In the genomic region with DNA sequence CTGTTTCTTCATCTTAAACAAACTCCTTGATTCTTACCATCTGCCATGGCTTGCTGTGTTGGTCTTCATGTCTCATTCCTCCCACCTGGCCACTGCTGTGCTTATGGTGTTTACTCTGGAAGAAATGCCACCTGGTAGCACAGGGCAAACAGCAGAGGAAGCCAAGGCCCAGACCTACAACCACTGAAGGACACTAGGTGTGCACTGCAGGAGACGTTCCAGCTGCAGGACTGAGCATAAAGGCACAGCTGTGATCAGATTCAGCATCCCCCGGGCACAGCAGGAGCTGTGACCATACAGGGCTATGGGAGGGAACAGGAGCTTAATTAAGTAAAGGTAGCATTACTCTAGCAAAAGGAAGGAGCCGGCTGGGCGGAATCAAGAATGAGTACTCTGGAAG, we compare ENCODE assay signal across 25 cellular contexts. TPM values are rescaled to one million over a fixed set of nuclear protein-coding genes. Genes with fewer than 3 reads are reported as not detected.
DNase-seq lines count a peak whose midpoint lies in the region; ATAC-seq and TF ChIP-seq lines count a peak whose summit lies in the region.
"Had no signal": no experiment of that assay in that cellular context is flagged by ENCODE, and none has a peak within 500 bp of the region (broad histone marks: within the 10 kb centered on the region; RNA-seq: fewer than 3 reads in every experiment).

No MANE protein-coding gene starts in this region.

- peaks cover 3% of the 10 kb centered on the region for H3K27me3 Mint-ChIP-seq in GM23338 (ENCODE audit: insufficient read depth, low read depth, poor library complexity)
- H3K27me3 Mint-ChIP-seq: activated naive CD8-positive, alpha-beta T cell; stimulated activated naive CD8-positive, alpha-beta T cell treated with anti-CD3 and anti-CD28 coated beads, Interleukin-15, Interleukin-2, amounts not matched to agents 100 ng/mL and 50 ng/mL, for 24 hours had no signal

- peak overlapping the region; percentile 31 for H3K27ac ChIP-seq in AG04450 (ENCODE audit: low read depth, low read length)
- H3K27ac ChIP-seq in GM23338 (ENCODE audit: low read depth), result no peak overlapping the region
- H3K27ac ChIP-seq: gastrocnemius medialis, parathyroid adenoma, thoracic aorta, WERI-Rb-1 had no signal

- no peaks in the 10 kb centered on the region for H3K4me1 ChIP-seq in GM23338 (ENCODE audit: insufficient read depth)
- H3K4me1 ChIP-seq: gastrocnemius medialis, parathyroid adenoma had no signal

- peaks cover 10% of the 10 kb centered on the region for H3K27me3 ChIP-seq in AG04450 (ENCODE audit: control insufficient read depth, insufficient read depth, low read length)
- H3K27me3 ChIP-seq in GM23338 (ENCODE audit: insufficient read depth), result no peaks in the 10 kb centered on the region

- no peak overlapping the region for H3K27ac Mint-ChIP-seq in GM23338
- H3K27ac Mint-ChIP-seq: activated CD4-positive, alpha-beta T cell treated with anti-CD3 and anti-CD28 coated beads, Interleukin-2, amount 10 ng/mL, durations not matched to agents 24 days and 14 days; activated naive CD8-positive, alpha-beta T cell; B cell; CD4-positive, alpha-beta memory T cell; nephron; stimulated activated naive CD8-positive, alpha-beta T cell treated with anti-CD3 and anti-CD28 coated beads, Interleukin-15, Interleukin-2, amounts not matched to agents 100 ng/mL and 50 ng/mL, for 24 hours had no signal

- DNase-seq in AG04450 (ENCODE audit: low read depth, low spot score) (no peak), GM23338 (ENCODE audit: low spot score) (no peak), NCI-H2081 treated with DMSO at 0.1 percent for 48 hours (lab: John Stamatoyannopoulos, UW) (peak; percentile 69), iPS-NIHi11 (ENCODE audit: low spot score) (peak; percentile 14), omental fat pad (ENCODE audit: low spot score) (no peak), anterior cingulate cortex (lab: John Stamatoyannopoulos, UW) (no peak)
- no peak for DNase-seq in NK-92 treated with Interleukin-12 subunit alpha and Interleukin-12 subunit beta, amount 100 ng/mL, for 24 hours (lab: John Stamatoyannopoulos, UW)
- DNase-seq: activated CD4-positive, alpha-beta T cell treated with anti-CD3 and anti-CD28 coated beads, Interleukin-2, amount 10 ng/mL, durations not matched to agents 24 days and 14 days; activated effector memory CD4-positive, alpha-beta T cell treated with anti-CD3 and anti-CD28 coated beads, Interleukin-2, amount 50 U/mL, for 16 hours; activated T-cell treated with anti-CD3 and anti-CD28 coated beads, Interleukin-2, amount 50 U/mL, for 1 hour; CD4-positive, alpha-beta memory T cell; gastrocnemius medialis; H7; KBM-7; NCI-H1105 treated with DMSO at 0.1 percent for 48 hours; NCI-H524 treated with DMSO at 0.1 percent for 48 hours; right cardiac atrium; WERI-Rb-1 had no signal

- H3K4me2 ChIP-seq in GM23338, result no peak overlapping the region
- H3K4me2 ChIP-seq: smooth muscle cell had no signal

- H3K4me1 Mint-ChIP-seq in GM23338, result peaks cover 6% of the 10 kb centered on the region; the same call in 2 of the 3 replicates
- H3K4me1 Mint-ChIP-seq: B cell; CD4-positive, alpha-beta memory T cell; nephron had no signal

- H3K36me3 Mint-ChIP-seq in GM23338 (ENCODE audit: low read depth), result no peaks in the 10 kb centered on the region
- H3K36me3 Mint-ChIP-seq: activated naive CD8-positive, alpha-beta T cell; CD4-positive, alpha-beta memory T cell had no signal

- CTCF ChIA-PET in AG04450 (lab: Charles Lee), result interaction anchor here (2.0 kb wide), 1 partner anchor 8 kb away, joined by 18 read pairs; no protein-coding TSS in a partner anchor

- TF ChIP-seq CTCF in AG04450 (IDR thresholded peaks at IDR 0.05; ENCODE audit: low read depth, low read length) (no peak), GM23338 (conservative IDR thresholded peaks at IDR 0.05; ENCODE audit: low read depth in 2 of 2) (no peak), omental fat pad (IDR thresholded peaks at IDR 0.05) (no peak)

- H3K9me3 Mint-ChIP-seq in GM23338, result no peaks in the 10 kb centered on the region
- H3K9me3 Mint-ChIP-seq: activated CD4-positive, alpha-beta T cell treated with anti-CD3 and anti-CD28 coated beads, Interleukin-2, amount 10 ng/mL, durations not matched to agents 24 days and 14 days; nephron; stimulated activated naive CD8-positive, alpha-beta T cell treated with anti-CD3 and anti-CD28 coated beads, Interleukin-15, Interleukin-2, amounts not matched to agents 100 ng/mL and 50 ng/mL, for 24 hours had no signal

- no peaks in the 10 kb centered on the region for H3K36me3 ChIP-seq in GM23338 (ENCODE audit: insufficient read depth)
- H3K36me3 ChIP-seq: gastrocnemius medialis, thoracic aorta, WERI-Rb-1 had no signal

- no peak overlapping the region for H2AFZ ChIP-seq in GM23338
- H2AFZ ChIP-seq: parathyroid adenoma had no signal

- no peaks in the 10 kb centered on the region for H3K9me2 ChIP-seq in GM23338 (ENCODE audit: insufficient read depth)

- POLR2A ChIA-PET in AG04450 (lab: Yijun Ruan, JAX), result interaction anchor here (0.6 kb wide), 1 partner anchor 217 kb away, joined by 4 read pairs; no protein-coding TSS in a partner anchor

- H3K4me3 ChIP-seq in AG04450 (ENCODE audit: low read depth, low read length), result no peak overlapping the region
- H3K4me3 ChIP-seq in GM23338, result no peak overlapping the region
- H3K4me3 ChIP-seq: gastrocnemius medialis, smooth muscle cell, thoracic aorta had no signal

- no peaks in the 10 kb centered on the region for H3F3A ChIP-seq in GM23338 (replicated peaks; ENCODE audit: low read depth)

- no peak overlapping the region for H3K4me3 Mint-ChIP-seq in GM23338
- H3K4me3 Mint-ChIP-seq: activated CD4-positive, alpha-beta T cell treated with anti-CD3 and anti-CD28 coated beads, Interleukin-2, amount 10 ng/mL, durations not matched to agents 24 days and 14 days; activated naive CD8-positive, alpha-beta T cell; B cell; CD4-positive, alpha-beta memory T cell; nephron; stimulated activated naive CD8-positive, alpha-beta T cell treated with anti-CD3 and anti-CD28 coated beads, Interleukin-15, Interleukin-2, amounts not matched to agents 100 ng/mL and 50 ng/mL, for 24 hours had no signal

- ATAC-seq in GM23338 (peak; percentile 62), omental fat pad (ENCODE audit: low FRiP score) (no peak)
- ATAC-seq: gastrocnemius medialis, right cardiac atrium had no signal

- no peaks in the 10 kb centered on the region for H4K20me1 ChIP-seq in GM23338 (replicated peaks; ENCODE audit: insufficient read depth)

- H3K9me3 ChIP-seq in AG04450 (ENCODE audit: control insufficient read depth, insufficient read depth, low read length), result no peaks in the 10 kb centered on the region
- H3K9me3 ChIP-seq: gastrocnemius medialis, thoracic aorta had no signal

- H3K79me2 ChIP-seq in GM23338 (replicated peaks; ENCODE audit: insufficient read depth), result no peaks in the 10 kb centered on the region
- H3K79me2 ChIP-seq: parathyroid adenoma had no signal

RNA-seq across cellular contexts. Expression of gene GNAQ, which starts 12.6 kb away (rescaled TPM):
- polyA plus RNA-seq in AG04450 (2011; rRNA removed), result 56.1 and 71.4 TPM in 2 replicates
- 63.2 and 87.1 TPM in 2 replicates for polyA minus RNA-seq in AG04450 (2011; rRNA and poly(A)+ RNA removed)
- total RNA-seq in GM23338 (2014; rRNA removed; shearing (Covaris generic)), result 43.1 and 59.1 TPM in 2 replicates
- polyA plus RNA-seq in GM23338 (2016; fragmentation: Nextera tagmentation; extraction: Ambion mirVana), result 21.1 and 22.3 TPM in 2 replicates
- 10 to 100 TPM; 40.8 to 54.7 (median 53.8) TPM for total RNA-seq in omental fat pad

Comparison
In these comparisons a context has a peak if more than half of its experiments do, and no peak if none do; other contexts are left out.
1. DNase-seq: peak in NCI-H2081 treated with DMSO at 0.1 percent for 48 hours (single experiment) and iPS-NIHi11 (single experiment); none in AG04450 (single experiment), GM23338 (single experiment), omental fat pad (single experiment), anterior cingulate cortex (0 of 58) and NK-92 treated with Interleukin-12 subunit alpha and Interleukin-12 subunit beta, amount 100 ng/mL, for 24 hours (single experiment).